2 cellular contexts compared by ENCODE assay signal in the genomic region with DNA sequence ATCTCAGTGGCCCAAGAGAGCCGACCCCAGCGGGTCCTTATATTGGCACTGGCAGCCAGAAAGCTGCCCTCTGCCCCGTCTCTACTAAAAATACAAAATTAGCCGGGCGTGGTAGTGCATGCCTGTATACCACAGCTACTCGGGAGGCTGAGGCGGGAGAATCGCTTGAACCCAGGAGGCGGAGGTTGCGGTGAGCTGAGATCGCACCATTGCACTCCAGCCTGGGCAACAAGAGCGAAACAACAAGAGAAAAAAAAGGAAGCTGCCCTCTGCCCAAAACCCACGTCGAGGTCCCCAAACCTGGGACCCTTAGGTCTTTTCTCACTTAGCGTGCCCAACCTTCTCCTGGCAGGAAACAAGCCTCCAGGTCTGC. TPM values are rescaled to one million over a fixed set of nuclear protein-coding genes. Genes with fewer than 3 reads are reported as not detected.
DNase-seq lines count a peak whose midpoint lies in the region; TF ChIP-seq lines count a peak whose summit lies in the region.
"Not testable (repeated sequence)": the region's sequence is repeated elsewhere in the genome, so short reads cannot be mapped to it uniquely, and the experiment has no call there.

No MANE protein-coding gene starts in this region.

- TF ChIP-seq RAD21 in liver (IDR thresholded peaks at IDR 0.05) = not testable (repeated sequence)

- H3K4me2 ChIP-seq in Karpas-422 (ENCODE audit: low read depth, low read length, poor library complexity, severe bottlenecking) = peak overlapping the region; percentile 74

- peaks cover 15% of the 10 kb centered on the region for H3K79me2 ChIP-seq in Karpas-422 (ENCODE audit: low read length)

- H4K20me1 ChIP-seq in Karpas-422 (ENCODE audit: insufficient read depth, low read depth, low read length) = not testable (repeated sequence)

- peak overlapping the region; percentile 98 for H3K4me3 ChIP-seq in Karpas-422 (ENCODE audit: low read length)
- peak overlapping the region; percentile 68 to 85 (median 83) for H3K4me3 ChIP-seq in liver (ENCODE audit: low read depth in 1 of 3, low read length in 3 of 3)

- DNase-seq in Karpas-422 = not testable (repeated sequence)

- peaks cover 25% of the 10 kb centered on the region for H3K36me3 ChIP-seq in Karpas-422 (ENCODE audit: insufficient read depth, low read length)
- H3K36me3 ChIP-seq in liver (ENCODE audit: control insufficient read depth in 4 of 4, insufficient read depth in 3 of 4, low read depth in 1 of 4, low read length in 3 of 4) = peaks cover 0 to 19% (median 7%) of the 10 kb centered on the region in 4 donors

- H3K27ac ChIP-seq in Karpas-422 (ENCODE audit: low read length) = not testable (repeated sequence)
- H3K27ac ChIP-seq in liver (ENCODE audit: low read depth in 1 of 2, low read length in 2 of 2) = peak overlapping the region in 1 of 2 donors; percentile 87

- not testable (repeated sequence) for TF ChIP-seq CTCF in liver (IDR thresholded peaks at IDR 0.05; ENCODE audit: low read depth, low read length, missing input control)

- H3K9me2 ChIP-seq in Karpas-422 (replicated peaks; ENCODE audit: insufficient read depth, low read length) = not testable (repeated sequence)

- H3K9ac ChIP-seq in Karpas-422 (ENCODE audit: low read length) (peak overlapping the region; percentile 97), liver (ENCODE audit: low read depth in 1 of 2, low read length in 2 of 2) (peak overlapping the region; percentile 67 to 82)

- H3K27me3 ChIP-seq in Karpas-422 (ENCODE audit: low read length); liver (ENCODE audit: control insufficient read depth in 4 of 4, insufficient read depth in 4 of 4, low read length in 3 of 4): not testable (repeated sequence)

- H2AFZ ChIP-seq in Karpas-422 (ENCODE audit: low read length) = peak overlapping the region; percentile 98

- 30% methylated on average over 15 of the region's 15 CpGs for WGBS in liver

- peaks cover 28% of the 10 kb centered on the region for H3K4me1 ChIP-seq in Karpas-422 (ENCODE audit: low read length)
- H3K4me1 ChIP-seq in liver (ENCODE audit: control insufficient read depth in 4 of 4, insufficient read depth in 4 of 4, low read length in 3 of 4) = peaks cover 8 to 38% (median 26%) of the 10 kb centered on the region in 4 donors

- not testable (repeated sequence) for H3K9me3 ChIP-seq in Karpas-422 (ENCODE audit: low read length); liver (ENCODE audit: control insufficient read depth in 4 of 4, low read length in 3 of 4)

RNA-seq across cellular contexts. Expression of gene GSTK1, which starts 0.9 kb away (rescaled TPM):
- 156 and 174 TPM in 2 replicates for total RNA-seq in Karpas-422 (2014; rRNA removed; shearing (Covaris generic); ENCODE audit: low replicate concordance)
- 100 to 1,000 TPM in 1 of 2 donors, 10 to 100 TPM in 1; 98.9 to 178 TPM for total RNA-seq in liver
- 100 to 1,000 TPM; 195 to 253 TPM for polyA plus RNA-seq in liver

RNA-seq across cellular contexts. Expression of gene TMEM139, which starts 20.6 kb away (rescaled TPM):
- not detected in 2 replicates for total RNA-seq in Karpas-422 (2014; rRNA removed; shearing (Covaris generic); ENCODE audit: low replicate concordance)
- 1 to 10 TPM; 3.0 to 3.9 TPM for total RNA-seq in liver
- 1 to 10 TPM; 7.0 to 8.6 TPM for polyA plus RNA-seq in liver

RNA-seq across cellular contexts. Expression of gene CASP2, which starts 24.0 kb away (rescaled TPM):
- total RNA-seq in Karpas-422 (2014; rRNA removed; shearing (Covaris generic); ENCODE audit: low replicate concordance) = 22.3 and 23.4 TPM in 2 replicates
- 10 to 100 TPM in 1 of 2 donors, 1 to 10 TPM in 1; 4.5 to 11.3 TPM for total RNA-seq in liver
- polyA plus RNA-seq in liver = 1 to 10 TPM; 3.4 to 3.7 TPM

RNA-seq across cellular contexts. Expression of gene TAS2R40, which starts 42.3 kb away (rescaled TPM):
- not detected in 2 replicates for total RNA-seq in Karpas-422 (2014; rRNA removed; shearing (Covaris generic); ENCODE audit: low replicate concordance)
- total RNA-seq in liver = not detected
- polyA plus RNA-seq in liver = not detected

RNA-seq across cellular contexts. Expression of gene CLCN1, which starts 51.7 kb away (rescaled TPM):
- total RNA-seq in Karpas-422 (2014; rRNA removed; shearing (Covaris generic); ENCODE audit: low replicate concordance) = not detected in 2 replicates
- total RNA-seq in liver = under 1 TPM in 1 of 2 donors, not detected in 1; 0.08 TPM
- under 1 TPM in 1 of 2 donors, not detected in 1; 0.01 TPM for polyA plus RNA-seq in liver
